Comparison of ENCODE assay signal across 32 cellular contexts in genomic region chr18:4960578-4960977, GRCh38.
"Had no signal": no experiment of that assay in that cellular context is flagged by ENCODE, and none has a peak within 500 bp of the region (broad histone marks: within the 10 kb centered on the region; RNA-seq: fewer than 3 reads in every experiment).

No MANE protein-coding gene starts in this region.

- H3K27ac ChIP-seq: adrenal gland, ascending aorta, breast epithelium, cardiac muscle cell, colonic mucosa, epithelial cell of prostate, gastrocnemius medialis, heart right ventricle, hepatocyte, VCaP had no signal

- H2AFZ ChIP-seq: hepatocyte had no signal

- H3K4me3 ChIP-seq: adrenal gland, ascending aorta, breast epithelium, cardiac muscle cell, colonic mucosa, gastrocnemius medialis, heart right ventricle, hepatocyte had no signal

- H3K27me3 ChIP-seq: adrenal gland, ascending aorta, breast epithelium, cardiac muscle cell, colonic mucosa, gastrocnemius medialis, heart right ventricle, hepatocyte had no signal

- H3K36me3 ChIP-seq: adrenal gland, ascending aorta, breast epithelium, cardiac muscle cell, colonic mucosa, gastrocnemius medialis, heart right ventricle had no signal

- ATAC-seq: activated CD8-positive, alpha-beta T cell treated with anti-CD3 and anti-CD28 coated beads for 36 hours; activated naive CD8-positive, alpha-beta T cell treated with anti-CD3 and anti-CD28 coated beads, Interleukin-2, amount 50 U/mL, for 24 hours; gastrocnemius medialis; heart right ventricle; WTC11 had no signal

- H3K4me1 Mint-ChIP-seq: activated naive CD4-positive, alpha-beta T cell treated with anti-CD3 and anti-CD28 coated beads, Interleukin-2, amount 50 U/mL, for 24 hours; activated naive CD8-positive, alpha-beta T cell treated with anti-CD3 and anti-CD28 coated beads for 36 hours; activated naive CD8-positive, alpha-beta T cell treated with anti-CD3 and anti-CD28 coated beads, Interleukin-2, amount 50 U/mL, for 24 hours; brain; WTC11 had no signal

- H3K27me3 Mint-ChIP-seq: activated CD8-positive, alpha-beta T cell treated with anti-CD3 and anti-CD28 coated beads for 36 hours; activated naive CD8-positive, alpha-beta T cell treated with anti-CD3 and anti-CD28 coated beads for 36 hours; activated naive CD8-positive, alpha-beta T cell treated with anti-CD3 and anti-CD28 coated beads, Interleukin-2, amount 50 U/mL, for 24 hours; brain had no signal

- H3K4me2 ChIP-seq: hepatocyte had no signal

- H3K9me3 ChIP-seq: adrenal gland, ascending aorta, breast epithelium, colonic mucosa had no signal

- H3K9me3 Mint-ChIP-seq: activated naive CD4-positive, alpha-beta T cell treated with anti-CD3 and anti-CD28 coated beads for 36 hours had no signal

- H3K79me2 ChIP-seq: hepatocyte had no signal

- H3K4me3 Mint-ChIP-seq: activated CD8-positive, alpha-beta T cell treated with anti-CD3 and anti-CD28 coated beads for 36 hours; activated naive CD4-positive, alpha-beta T cell treated with anti-CD3 and anti-CD28 coated beads for 36 hours; activated naive CD4-positive, alpha-beta T cell treated with anti-CD3 and anti-CD28 coated beads, Interleukin-2, amount 50 U/mL, for 24 hours; activated naive CD8-positive, alpha-beta T cell treated with anti-CD3 and anti-CD28 coated beads for 36 hours; activated naive CD8-positive, alpha-beta T cell treated with anti-CD3 and anti-CD28 coated beads, Interleukin-2, amount 50 U/mL, for 24 hours; activated T-helper 1 cell treated with anti-CD3 and anti-CD28 coated beads, Interleukin-12 subunit alpha, Interleukin-12 subunit beta, Interleukin-2, Interleukin-4 antibody, amounts not matched to agents 30 ng/mL and 10 ng/mL and 1 ng/mL, durations not matched to agents 14 hours and 24 hours and 36 hours; brain; WTC11 had no signal

- H3K4me1 ChIP-seq: adrenal gland, ascending aorta, breast epithelium, colonic mucosa, gastrocnemius medialis, heart right ventricle had no signal

- H3K27ac Mint-ChIP-seq: activated CD8-positive, alpha-beta T cell treated with anti-CD3 and anti-CD28 coated beads for 36 hours; activated naive CD4-positive, alpha-beta T cell treated with anti-CD3 and anti-CD28 coated beads for 36 hours; activated naive CD4-positive, alpha-beta T cell treated with anti-CD3 and anti-CD28 coated beads, Interleukin-2, amount 50 U/mL, for 24 hours; activated naive CD8-positive, alpha-beta T cell treated with anti-CD3 and anti-CD28 coated beads for 36 hours; activated naive CD8-positive, alpha-beta T cell treated with anti-CD3 and anti-CD28 coated beads, Interleukin-2, amount 50 U/mL, for 24 hours; activated T-helper 1 cell treated with anti-CD3 and anti-CD28 coated beads, Interleukin-12 subunit alpha, Interleukin-12 subunit beta, Interleukin-2, Interleukin-4 antibody, amounts not matched to agents 30 ng/mL and 10 ng/mL and 1 ng/mL, durations not matched to agents 14 hours and 24 hours and 36 hours; activated T-helper 2 cell treated with anti-CD3 and anti-CD28 coated beads, Interferon-gamma antibody, Interleukin-2, Interleukin-4, amounts not matched to agents 10 μg/mL and 5 μg/mL and 100 μg/mL, durations not matched to agents 14 hours and 24 hours and 36 hours; brain; WTC11 had no signal

- DNase-seq: activated CD4-positive, alpha-beta T cell treated with anti-CD3 and anti-CD28 coated beads for 48 hours; activated CD4-positive, alpha-beta T cell treated with anti-CD3 and anti-CD28 coated beads, Interleukin-2, amount 50 U/mL, for 1 hour; activated CD4-positive, alpha-beta T cell treated with anti-CD3 and anti-CD28 coated beads, Interleukin-2, amount 50 U/mL, for 48 hours; activated CD8-positive, alpha-beta memory T cell treated with anti-CD3 and anti-CD28 coated beads for 24 hours; activated CD8-positive, alpha-beta T cell treated with anti-CD3 and anti-CD28 coated beads for 36 hours; activated effector memory CD4-positive, alpha-beta T cell treated with anti-CD3 and anti-CD28 coated beads, Interleukin-2, amount 50 U/mL, for 16 hours; activated naive CD4-positive, alpha-beta T cell treated with anti-CD3 and anti-CD28 coated beads for 36 hours; activated naive CD8-positive, alpha-beta T cell treated with anti-CD3 and anti-CD28 coated beads for 36 hours; activated naive CD8-positive, alpha-beta T cell treated with anti-CD3 and anti-CD28 coated beads, Interleukin-2, amount 50 U/mL, for 24 hours; activated T-cell treated with anti-CD3 and anti-CD28 coated beads, Interleukin-2, amount 50 U/mL, for 1 hour; activated T-cell treated with anti-CD3 and anti-CD28 coated beads, Interleukin-2, amount 50 U/mL, for 48 hours; adrenal gland; amygdala; central memory CD4-positive, alpha-beta T cell; cerebellar nuclear complex; colonic mucosa; effector CD8-positive, alpha-beta T cell; foreskin fibroblast; gastrocnemius medialis; heart right ventricle; T-helper 2 cell had no signal

- H3K36me3 Mint-ChIP-seq: activated naive CD8-positive, alpha-beta T cell treated with anti-CD3 and anti-CD28 coated beads for 36 hours; brain had no signal
